29 cellular contexts compared by ENCODE assay signal in the genomic region with DNA sequence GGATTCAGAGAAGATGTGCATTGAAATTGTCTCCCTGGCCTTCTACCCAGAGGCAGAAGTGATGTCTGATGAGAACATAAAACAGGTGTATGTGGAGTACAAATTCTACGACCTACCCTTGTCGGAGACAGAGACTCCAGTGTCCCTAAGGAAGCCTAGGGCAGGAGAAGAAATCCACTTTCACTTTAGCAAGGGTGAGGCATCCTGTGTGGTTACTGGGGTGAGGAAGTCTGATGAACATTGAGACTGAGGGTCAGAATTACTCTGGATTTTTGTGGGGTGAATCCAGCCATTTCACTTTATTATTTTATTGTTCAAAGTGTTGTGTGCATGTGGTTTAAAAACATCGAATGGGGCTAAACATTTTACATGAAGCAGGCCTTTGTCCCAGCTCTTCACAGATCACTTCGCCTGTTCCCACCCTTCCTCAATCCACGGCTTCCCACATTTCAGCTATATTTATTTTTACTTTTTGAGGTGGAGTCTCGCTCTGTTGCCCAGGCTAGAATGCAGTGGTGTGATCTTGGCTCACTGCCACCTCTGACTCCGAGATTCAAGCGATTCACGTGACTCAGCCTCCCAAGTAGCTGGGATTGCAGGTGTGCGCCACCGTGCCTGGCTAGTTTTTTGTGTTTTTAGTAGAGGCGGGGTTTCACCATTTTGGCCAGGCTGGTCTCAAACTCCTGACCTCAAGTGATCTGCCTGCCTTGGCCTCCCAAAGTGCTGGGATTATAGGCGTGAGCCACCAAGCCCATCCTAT. TPM values are rescaled to one million over a fixed set of nuclear protein-coding genes. Genes with fewer than 3 reads are reported as not detected.
DNase-seq lines count a peak whose midpoint lies in the region; ATAC-seq and TF ChIP-seq lines count a peak whose summit lies in the region.
"Had no signal": no experiment of that assay in that cellular context is flagged by ENCODE, and none has a peak within 500 bp of the region (broad histone marks: within the 10 kb centered on the region; RNA-seq: fewer than 3 reads in every experiment).

No MANE protein-coding gene starts in this region.

- no peaks in the 10 kb centered on the region for H3K4me1 Mint-ChIP-seq in MCF 10A (ENCODE audit: insufficient read depth, unreplicated experiment)

- WGBS in mammary epithelial cell (ENCODE audit: low coverage, missing lambda C conversion rate): 80% methylated on average over 13 of the region's 13 CpGs

- H3K27ac ChIP-seq in mammary epithelial cell (ENCODE audit: insufficient read depth, low read depth, low read length): no peak overlapping the region
- H3K27ac ChIP-seq: esophagus muscularis mucosa, psoas muscle, suprapubic skin, VCaP had no signal

- no peaks in the 10 kb centered on the region for H3K27me3 Mint-ChIP-seq in MCF 10A (ENCODE audit: insufficient read depth, unreplicated experiment)

- BruUV-seq in mammary epithelial cell (replicated peaks; lab: Mats Ljungman, UMichigan): no TSS peak
- BruUV-seq in MCF 10A (replicated peaks; lab: Mats Ljungman, UMichigan): no TSS peak

- H3K9me3 ChIP-seq in mammary epithelial cell (replicated peaks; ENCODE audit: insufficient read depth, low read length): no peaks in the 10 kb centered on the region
- H3K9me3 ChIP-seq: esophagus muscularis mucosa, psoas muscle, suprapubic skin had no signal

- no peaks in the 10 kb centered on the region for H3K36me3 Mint-ChIP-seq in MCF 10A (ENCODE audit: insufficient read depth, unreplicated experiment)
- H3K36me3 Mint-ChIP-seq: naive thymus-derived CD4-positive, alpha-beta T cell had no signal

- no peak overlapping the region for H3K27ac Mint-ChIP-seq in MCF 10A (ENCODE audit: low read depth, unreplicated experiment)
- H3K27ac Mint-ChIP-seq: activated T-cell treated with anti-CD3 and anti-CD28 coated beads, Interleukin-2, amount 50 U/mL, for 24 hours; endodermal cell; naive thymus-derived CD4-positive, alpha-beta T cell; T-helper 2 cell treated with Interferon-gamma antibody and Interleukin-4, amounts not matched to agents 5 μg/mL and 100 μg/mL, for 36 hours had no signal

- no peaks in the 10 kb centered on the region for H3K9me3 Mint-ChIP-seq in MCF 10A (ENCODE audit: unreplicated experiment)
- H3K9me3 Mint-ChIP-seq: activated T-cell treated with anti-CD3 and anti-CD28 coated beads, Interleukin-2, amount 50 U/mL, for 24 hours; endodermal cell; naive thymus-derived CD4-positive, alpha-beta T cell; T-helper 2 cell treated with Interferon-gamma antibody and Interleukin-4, amounts not matched to agents 5 μg/mL and 100 μg/mL, for 36 hours had no signal

- H3K4me1 ChIP-seq in mammary epithelial cell (ENCODE audit: insufficient read depth, low read length): no peaks in the 10 kb centered on the region
- H3K4me1 ChIP-seq: esophagus muscularis mucosa, psoas muscle, suprapubic skin had no signal

- in situ Hi-C loops in mammary epithelial cell (cut with MboI; ENCODE audit: low sequenced_read_pairs in 2 of 2): no loop called here

- H2AFZ ChIP-seq in mammary epithelial cell (ENCODE audit: low read depth, low read length): no peak overlapping the region

- H3K9ac ChIP-seq in mammary epithelial cell (ENCODE audit: insufficient read depth, low read length): no peak overlapping the region

- CTCF ChIA-PET in mammary epithelial cell (lab: Charles Lee; ENCODE audit: low non-redundant PET) (no interaction called here), MCF 10A (lab: Yijun Ruan, JAX) (interaction anchor here (0.6 to 1.1 kb wide), 3 partner anchors 13 to 36 kb away, joined by 3 read pairs; no protein-coding TSS in a partner anchor)

- TF ChIP-seq CTCF in mammary epithelial cell (conservative IDR thresholded peaks at IDR 0.05 in 1 of 2, IDR thresholded peaks at IDR 0.05 in 1 of 2; ENCODE audit: extremely low read depth in 1 of 2, insufficient read depth in 1 of 2, low read depth in 1 of 2, low read length in 2 of 2): no peak
- no peak for TF ChIP-seq CTCF in MCF 10A (IDR thresholded peaks at IDR 0.05; ENCODE audit: unreplicated experiment)

- dilution Hi-C loops in mammary epithelial cell (cut with HindIII; ENCODE audit: low sequenced_read_pairs): no loop called here

- ATAC-seq in left lobe of liver (peak; percentile 19), GM21717 (IDR thresholded peaks at IDR 0.05; ENCODE audit: unreplicated experiment) (no peak), HG03520 (IDR thresholded peaks at IDR 0.05; ENCODE audit: unreplicated experiment) (no peak)
- ATAC-seq: left ventricle myocardium superior; naive thymus-derived CD4-positive, alpha-beta T cell; psoas muscle; SK-N-SH treated with all-trans-retinoic acid at 6 μM for 48 hours had no signal

- POLR2A ChIA-PET in MCF 10A (lab: Yijun Ruan, JAX): interaction anchor here (1.0 kb wide), 1 partner anchor 11 kb away, joined by 3 read pairs; no protein-coding TSS in a partner anchor

- no peak overlapping the region for H3K4me3 Mint-ChIP-seq in MCF 10A (ENCODE audit: unreplicated experiment)
- H3K4me3 Mint-ChIP-seq: activated T-cell treated with anti-CD3 and anti-CD28 coated beads, Interleukin-2, amount 50 U/mL, for 24 hours; endodermal cell; naive thymus-derived CD4-positive, alpha-beta T cell; T-helper 2 cell treated with Interferon-gamma antibody and Interleukin-4, amounts not matched to agents 5 μg/mL and 100 μg/mL, for 36 hours had no signal

- intact Hi-C loops in mammary epithelial cell (cut with micrococcal nuclease) (no loop called here), MCF 10A (cut with micrococcal nuclease) (no loop called here)

- no peak overlapping the region for H3K4me3 ChIP-seq in mammary epithelial cell (replicated peaks in 1 of 3; ENCODE audit: insufficient read depth in 1 of 3, low read depth in 2 of 3, low read length in 3 of 3)
- H3K4me3 ChIP-seq: esophagus muscularis mucosa, psoas muscle, suprapubic skin had no signal

- no peaks in the 10 kb centered on the region for H3K27me3 ChIP-seq in mammary epithelial cell (ENCODE audit: insufficient read depth, low read length)
- H3K27me3 ChIP-seq: suprapubic skin had no signal

- H3K36me3 ChIP-seq in mammary epithelial cell (ENCODE audit: insufficient read depth, low read length): no peaks in the 10 kb centered on the region
- H3K36me3 ChIP-seq: esophagus muscularis mucosa, suprapubic skin had no signal

- no peak overlapping the region for H3K4me2 ChIP-seq in mammary epithelial cell (ENCODE audit: insufficient read depth, low read depth, low read length)

- H4K20me1 ChIP-seq in mammary epithelial cell (ENCODE audit: insufficient read depth, low read length): no peaks in the 10 kb centered on the region

- H3K79me2 ChIP-seq in mammary epithelial cell (ENCODE audit: insufficient read depth, low read length): no peaks in the 10 kb centered on the region

- peak; percentile 6 for DNase-seq in mammary epithelial cell
- no peak for DNase-seq in MCF 10A (ENCODE audit: unreplicated experiment)
- DNase-seq in SW480 (ENCODE audit: low spot score): peak; percentile 45
- no peak for DNase-seq in left lobe of liver (ENCODE audit: low spot score)
- no peak for DNase-seq in NCI-H1694 treated with DMSO at 0.1 percent for 48 hours (lab: John Stamatoyannopoulos, UW)
- DNase-seq in inferior parietal cortex (ENCODE audit: extremely low spot score): no peak
- DNase-seq: activated CD4-positive, alpha-beta T cell treated with anti-CD3 and anti-CD28 coated beads for 48 hours; activated gamma-delta T cell treated with Interleukin-2 at 50 U/mL for 16 hours; activated T-cell treated with anti-CD3 and anti-CD28 coated beads, Interleukin-2, amount 50 U/mL, for 24 hours; caudate nucleus; endodermal cell; foreskin melanocyte; GDM1; left ventricle myocardium superior; naive thymus-derived CD4-positive, alpha-beta T cell; NCI-H1092; NCI-H1930; NCI-H345; NCI-H748 treated with DMSO at 0.1 percent for 48 hours; nucleus accumbens; psoas muscle; stimulated activated naive CD4-positive, alpha-beta T cell had no signal

RNA-seq across cellular contexts. Expression of gene SUPT16H, which starts 40.6 kb away (rescaled TPM):
- total RNA-seq in mammary epithelial cell (10 to 100 TPM; 58.3 to 87.2 TPM), MCF 10A (2022) (97.0 and 98.3 TPM in 2 replicates), left lobe of liver (14.9 TPM)
- polyA plus RNA-seq in mammary epithelial cell: 58.0 TPM
- polyA minus RNA-seq in mammary epithelial cell: 140 TPM

Comparison
In these comparisons a context has a peak if more than half of its experiments do, and no peak if none do; other contexts are left out.
1. DNase-seq: peak in mammary epithelial cell (single experiment) and SW480 (single experiment); none in MCF 10A (single experiment), left lobe of liver (single experiment), NCI-H1694 treated with DMSO at 0.1 percent for 48 hours (single experiment) and inferior parietal cortex (single experiment).